ENCODE assay signal across 9 cellular contexts in the genomic region with DNA sequence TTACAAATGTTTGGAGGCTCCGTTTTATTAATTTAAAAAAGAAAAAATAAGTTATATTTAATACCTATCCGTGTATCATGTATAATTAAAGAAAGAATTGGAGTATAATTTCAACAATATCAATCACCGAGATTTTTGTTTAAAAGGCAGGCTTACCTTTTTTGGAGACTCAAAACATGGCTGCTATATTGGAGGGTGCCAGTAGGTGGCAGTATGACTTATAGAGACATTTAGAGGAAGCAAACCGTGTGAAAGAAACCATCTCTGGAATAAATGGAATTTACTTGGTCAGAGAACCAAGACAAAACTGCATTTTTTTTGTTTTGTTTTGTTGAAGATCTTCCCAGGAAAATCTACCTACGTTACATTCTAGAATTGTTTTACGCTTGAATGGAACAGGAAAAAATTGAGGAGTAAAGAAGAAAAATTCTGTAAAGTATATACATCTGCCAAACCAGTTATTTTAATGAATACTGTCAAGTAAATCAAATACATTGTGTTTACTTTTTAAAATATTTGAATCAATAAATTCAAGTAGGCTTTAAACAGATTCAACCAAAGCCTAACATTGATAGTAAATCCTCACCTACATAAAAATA.
DNase-seq lines count a peak whose midpoint lies in the region; ATAC-seq, FAIRE-seq and TF ChIP-seq lines count a peak whose summit lies in the region.
"Had no signal": no experiment of that assay in that cellular context is flagged by ENCODE, and none has a peak within 500 bp of the region (broad histone marks: within the 10 kb centered on the region; RNA-seq: fewer than 3 reads in every experiment).

No MANE protein-coding gene starts in this region.

- peak; percentile 32 for TF ChIP-seq CTCF in HL-60 (IDR thresholded peaks at IDR 0.05; ENCODE audit: insufficient read depth, low read length)
- peak in 2 of 3 experiments; percentile 37 to 47; a peak in 4 of 6 replicates for TF ChIP-seq CTCF in K562 (IDR thresholded peaks at IDR 0.05 in 2 of 3, conservative IDR thresholded peaks at IDR 0.05 in 1 of 3; ENCODE audit: insufficient read depth in 2 of 3, low read depth in 1 of 3, low read length in 3 of 3)
- TF ChIP-seq CTCF in left lung (IDR thresholded peaks at IDR 0.05): peak; percentile 59 to 68

- peak; percentile 46 to 58 (median 55) for DNase-seq in CD4-positive, alpha-beta memory T cell
- DNase-seq in HL-60 (ENCODE audit: low read depth in 1 of 2, low spot score in 1 of 2) (peak; percentile 18 to 52), T-helper 22 cell (ENCODE audit: low read depth) (peak; percentile 3), K562 (ENCODE audit: extremely low read depth in 1 of 4, low spot score in 3 of 4) (peak; percentile 3 to 26 (median 13)), left lung (no peak)
- peak; percentile 6 to 31 for DNase-seq in stimulated activated CD8-positive, alpha-beta memory T cell treated with anti-CD3 and anti-CD28 coated beads, Interleukin-4, amount 100 ng/mL, for 1 hour (ENCODE audit: low read depth in 2 of 2, low spot score in 1 of 2)

- no peaks in the 10 kb centered on the region for H3K36me3 ChIP-seq in CD4-positive, alpha-beta memory T cell (ENCODE audit: insufficient read depth, low read length)
- H3K36me3 ChIP-seq in K562 (ENCODE audit: control insufficient read depth, insufficient read depth, low read length) (no peaks in the 10 kb centered on the region), left lung (no peaks in the 10 kb centered on the region)

- ATAC-seq in K562 (no peak), left lung (peak; percentile 69), GM21447 (IDR thresholded peaks at IDR 0.05; ENCODE audit: unreplicated experiment) (no peak), GM21737 (IDR thresholded peaks at IDR 0.05; ENCODE audit: unreplicated experiment) (no peak)

- CTCF ChIA-PET in CD4-positive, alpha-beta memory T cell (lab: Charles Lee; ENCODE audit: partially characterized antibody): interaction anchor here (1.1 kb wide), 1 partner anchor 11 kb away, joined by 4 read pairs; no protein-coding TSS in a partner anchor
- CTCF ChIA-PET in K562 (lab: Yijun Ruan, JAX; ENCODE audit: low intra/inter-chr PET ratio): no interaction called here

- no peak for TF ChIP-seq POLR2A in K562 (conservative IDR thresholded peaks at IDR 0.05)

- H3K36me3 Mint-ChIP-seq in CD4-positive, alpha-beta memory T cell: no peaks in the 10 kb centered on the region

- intact Hi-C loops in CD4-positive, alpha-beta memory T cell (cut with micrococcal nuclease): loop anchor here (1.0 kb wide), 2 partner anchors 805 to 955 kb away; no protein-coding TSS in a partner anchor
- intact Hi-C loops in K562 (cut with micrococcal nuclease) (no loop called here), left lung (cut with DNase I) (no loop called here)

- no peaks in the 10 kb centered on the region for H4K20me1 ChIP-seq in K562 (replicated peaks; ENCODE audit: control insufficient read depth, insufficient read depth, low read length)

- H3K4me3 Mint-ChIP-seq in CD4-positive, alpha-beta memory T cell: no peak overlapping the region

- H3K4me2 ChIP-seq in K562 (ENCODE audit: insufficient read depth, low read length): no peak overlapping the region

- H3K79me2 ChIP-seq in K562 (ENCODE audit: control insufficient read depth, insufficient read depth, low read length): no peaks in the 10 kb centered on the region

- no peak for TF ChIP-seq EP300 in K562 (IDR thresholded peaks at IDR 0.05; ENCODE audit: low read length)

- H3K27ac ChIP-seq in CD4-positive, alpha-beta memory T cell (ENCODE audit: low read depth, low read length): no peak overlapping the region
- H3K27ac ChIP-seq in HL-60 (replicated peaks) (no peak overlapping the region), K562 (ENCODE audit: extremely low read depth, low read depth, low read length) (no peak overlapping the region), left lung (no peak overlapping the region)
- H3K27ac ChIP-seq: SK-N-MC had no signal

- H3K27me3 Mint-ChIP-seq in CD4-positive, alpha-beta memory T cell: peaks cover 0 to 1% of the 10 kb centered on the region in 2 donors

- 0% methylated on average over 6 of the region's 6 CpGs for WGBS in K562 (ENCODE audit: insufficient coverage, low coverage, missing lambda C conversion rate)

- no peak overlapping the region for H3K27ac Mint-ChIP-seq in CD4-positive, alpha-beta memory T cell

- H2AFZ ChIP-seq in K562 (ENCODE audit: low read depth, low read length): no peak overlapping the region

- H3K4me3 ChIP-seq in CD4-positive, alpha-beta memory T cell (ENCODE audit: low read length in 2 of 2): no peak overlapping the region
- no peak overlapping the region for H3K4me3 ChIP-seq in HL-60 (replicated peaks; ENCODE audit: insufficient read depth, low read length)
- no peak overlapping the region for H3K4me3 ChIP-seq in K562
- no peak overlapping the region for H3K4me3 ChIP-seq in left lung
- H3K4me3 ChIP-seq: SK-N-MC had no signal

- FAIRE-seq in K562 (lab: Jason Lieb, UNC): no peak

- no peak overlapping the region for H3K9ac ChIP-seq in K562 (ENCODE audit: insufficient read depth in 1 of 2, low read depth in 2 of 2, low read length in 2 of 2)

- BruUV-seq in K562 (replicated peaks; lab: Mats Ljungman, UMichigan): no TSS peak

- in situ Hi-C loops in K562 (cut with MboI): no loop called here

- no peaks in the 10 kb centered on the region for H3K4me1 ChIP-seq in CD4-positive, alpha-beta memory T cell (ENCODE audit: insufficient read depth, low read length)
- H3K4me1 ChIP-seq in K562 (replicated peaks in 1 of 2; ENCODE audit: control insufficient read depth in 2 of 2, insufficient read depth in 2 of 2, low read length in 2 of 2) (no peaks in the 10 kb centered on the region), left lung (no peaks in the 10 kb centered on the region)

- POLR2A ChIA-PET in CD4-positive, alpha-beta memory T cell (lab: Charles Lee; ENCODE audit: partially characterized antibody): no interaction called here
- POLR2A ChIA-PET in K562 (lab: Yijun Ruan, JAX): no interaction called here

- peak; percentile 8 to 30; a peak in 1 of 4 replicates for TF ChIP-seq RAD21 in K562 (CRISPR knock-in tag; conservative IDR thresholded peaks at IDR 0.05 in 1 of 2, IDR thresholded peaks at IDR 0.05 in 1 of 2)

- H3K4me1 Mint-ChIP-seq in CD4-positive, alpha-beta memory T cell: no peaks in the 10 kb centered on the region

- no peaks in the 10 kb centered on the region for H3K9me3 ChIP-seq in CD4-positive, alpha-beta memory T cell (ENCODE audit: control insufficient read depth in 1 of 2, low read length in 2 of 2)
- H3K9me3 ChIP-seq in K562 (replicated peaks; ENCODE audit: control insufficient read depth, insufficient read depth, low read depth, low read length) (no peaks in the 10 kb centered on the region), left lung (no peaks in the 10 kb centered on the region)

- no peaks in the 10 kb centered on the region for H3K27me3 ChIP-seq in CD4-positive, alpha-beta memory T cell (ENCODE audit: insufficient read depth, low read length)
- no peaks in the 10 kb centered on the region for H3K27me3 ChIP-seq in HL-60 (ENCODE audit: insufficient read depth, poor library complexity, severe bottlenecking)
- no peaks in the 10 kb centered on the region for H3K27me3 ChIP-seq in K562 (ENCODE audit: control insufficient read depth in 2 of 2, insufficient read depth in 2 of 2, low read length in 2 of 2)
- no peaks in the 10 kb centered on the region for H3K27me3 ChIP-seq in left lung

- H3K9me1 ChIP-seq in K562 (ENCODE audit: control insufficient read depth, insufficient read depth, low read length): no peaks in the 10 kb centered on the region

- no peaks in the 10 kb centered on the region for H3K9me3 Mint-ChIP-seq in CD4-positive, alpha-beta memory T cell

TF ChIP-seq in K562, 482 proteins besides CTCF, POLR2A, EP300 and RAD21 (continues in another document):
- TF ChIP-seq GTF2E2 (tag; IDR thresholded peaks at IDR 0.05): no peak
- no peak for TF ChIP-seq ZBTB2 (IDR thresholded peaks at IDR 0.05)
- no peak for TF ChIP-seq THRAP3 (IDR thresholded peaks at IDR 0.05; ENCODE audit: borderline replicate concordance)
- TF ChIP-seq, protein P1, sequence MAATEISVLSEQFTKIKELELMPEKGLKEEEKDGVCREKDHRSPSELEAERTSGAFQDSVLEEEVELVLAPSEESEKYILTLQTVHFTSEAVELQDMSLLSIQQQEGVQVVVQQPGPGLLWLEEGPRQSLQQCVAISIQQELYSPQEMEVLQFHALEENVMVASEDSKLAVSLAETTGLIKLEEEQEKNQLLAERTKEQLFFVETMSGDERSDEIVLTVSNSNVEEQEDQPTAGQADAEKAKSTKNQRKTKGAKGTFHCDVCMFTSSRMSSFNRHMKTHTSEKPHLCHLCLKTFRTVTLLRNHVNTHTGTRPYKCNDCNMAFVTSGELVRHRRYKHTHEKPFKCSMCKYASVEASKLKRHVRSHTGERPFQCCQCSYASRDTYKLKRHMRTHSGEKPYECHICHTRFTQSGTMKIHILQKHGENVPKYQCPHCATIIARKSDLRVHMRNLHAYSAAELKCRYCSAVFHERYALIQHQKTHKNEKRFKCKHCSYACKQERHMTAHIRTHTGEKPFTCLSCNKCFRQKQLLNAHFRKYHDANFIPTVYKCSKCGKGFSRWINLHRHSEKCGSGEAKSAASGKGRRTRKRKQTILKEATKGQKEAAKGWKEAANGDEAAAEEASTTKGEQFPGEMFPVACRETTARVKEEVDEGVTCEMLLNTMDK (IDR thresholded peaks at IDR 0.05; ENCODE audit: borderline replicate concordance, insufficient read depth, low read depth, low read length, poor library complexity, severe bottlenecking): no peak
- no peak for TF ChIP-seq GTF2F1 (IDR thresholded peaks at IDR 0.05; ENCODE audit: low read depth, low read length)
- no peak for TF ChIP-seq JUN (IDR thresholded peaks at IDR 0.05; ENCODE audit: borderline replicate concordance, low read depth, low read length)
- TF ChIP-seq JUN (CRISPR knock-in tag; IDR thresholded peaks at IDR 0.05; ENCODE audit: borderline replicate concordance): no peak
- TF ChIP-seq ZSCAN32 (CRISPR knock-in tag; IDR thresholded peaks at IDR 0.05): no peak
- TF ChIP-seq SMAD2 (IDR thresholded peaks at IDR 0.05; ENCODE audit: low read depth, low read length): no peak
- no peak for TF ChIP-seq PRPF4 (IDR thresholded peaks at IDR 0.05; ENCODE audit: insufficient read depth, low read depth, low read length, poor library complexity, severe bottlenecking)

Comparison
In these comparisons a context has a peak if more than half of its experiments do, and no peak if none do; other contexts are left out.
1. DNase-seq: peak in CD4-positive, alpha-beta memory T cell (5 of 5), HL-60 (2 of 2), T-helper 22 cell (single experiment), K562 (4 of 4) and stimulated activated CD8-positive, alpha-beta memory T cell treated with anti-CD3 and anti-CD28 coated beads, Interleukin-4, amount 100 ng/mL, for 1 hour (2 of 2); none in left lung (0 of 2).
2. Peak in every context shown above with its lines, with median percentiles within 50 percentile points of each other: CTCF ChIP-seq.